Comparison of ENCODE assay signal across 1 cellular context in genomic region chr6:30821862-30822784, GRCh38.
TF ChIP-seq lines count a peak whose summit lies in the region.

No MANE protein-coding gene starts in this region.

TF ChIP-seq in K562, 482 proteins besides CTCF, POLR2A, EP300 and RAD21 (continued from another document and continues in another):
- TF ChIP-seq FOSL1 (tag; conservative IDR thresholded peaks at IDR 0.05) (peak; percentile 48; the same call in 1 of the 2 replicates), MAFF (IDR thresholded peaks at IDR 0.05; ENCODE audit: low read length) (no peak), SIN3B (IDR thresholded peaks at IDR 0.05; ENCODE audit: low read depth) (no peak), C11orf30 (IDR thresholded peaks at IDR 0.05; ENCODE audit: low read depth) (peak; percentile 58; the same call in 1 of the 2 replicates), TAL1 (IDR thresholded peaks at IDR 0.05) (0 out of 2 replicates have a peak, but pooled peaks have one; percentile 2), NKRF (IDR thresholded peaks at IDR 0.05; ENCODE audit: borderline replicate concordance) (no peak), NELFE (IDR thresholded peaks at IDR 0.05; ENCODE audit: insufficient read depth, insufficient read length) (no peak), HNRNPK (IDR thresholded peaks at IDR 0.05; ENCODE audit: low read depth, low read length, poor library complexity, severe bottlenecking) (no peak), ZNF324 (CRISPR knock-in tag; IDR thresholded peaks at IDR 0.05) (no peak), CHD2 (IDR thresholded peaks at IDR 0.05; ENCODE audit: low read depth, low read length) (no peak), ZNF165 (CRISPR knock-in tag; IDR thresholded peaks at IDR 0.05; ENCODE audit: borderline replicate concordance) (no peak), NFYB (IDR thresholded peaks at IDR 0.05; ENCODE audit: extremely low read depth, insufficient read length) (no peak), ZKSCAN3 (CRISPR knock-in tag; IDR thresholded peaks at IDR 0.05) (no peak), GATAD2A (IDR thresholded peaks at IDR 0.05) (peak; percentile 55; the same call in 1 of the 2 replicates), BRD9 (IDR thresholded peaks at IDR 0.05; ENCODE audit: low read depth, partially characterized antibody) (peak; percentile 60), FOXP1 (CRISPR knock-in tag; IDR thresholded peaks at IDR 0.05) (no peak), JUND (IDR thresholded peaks at IDR 0.05; ENCODE audit: borderline replicate concordance, low read depth, low read length) (peak; percentile 16; the same call in 1 of the 2 replicates), JUND (tag; IDR thresholded peaks at IDR 0.05; ENCODE audit: borderline replicate concordance, low read depth, low read length) (peak; percentile 42; the same call in 2 of the 3 replicates), SPI1 (IDR thresholded peaks at IDR 0.05; ENCODE audit: borderline replicate concordance, low read depth, low read length) (no peak), CXXC5 (CRISPR knock-in tag; IDR thresholded peaks at IDR 0.05) (peak; percentile 28; the same call in 1 of the 2 replicates), NFATC3 (IDR thresholded peaks at IDR 0.05) (0 out of 2 replicates have a peak, but pooled peaks have one; percentile 24), ATF1 (CRISPR knock-in tag; IDR thresholded peaks at IDR 0.05) (no peak), ATF1 (tag; IDR thresholded peaks at IDR 0.05) (0 out of 2 replicates have a peak, but pooled peaks have one; percentile 18), MYC (IDR thresholded peaks at IDR 0.05; ENCODE audit: low read depth, low read length) (no peak), MYC (CRISPR knock-in tag; IDR thresholded peaks at IDR 0.05; ENCODE audit: borderline replicate concordance, low read depth) (no peak), ZNF395 (CRISPR knock-in tag; IDR thresholded peaks at IDR 0.05) (no peak), EP400 (IDR thresholded peaks at IDR 0.05) (peak; percentile 22; the same call in 1 of the 2 replicates), PBX2 (CRISPR knock-in tag; IDR thresholded peaks at IDR 0.05; ENCODE audit: low read depth) (no peak), PBX2 (tag; conservative IDR thresholded peaks at IDR 0.05; ENCODE audit: low read depth) (0 out of 2 replicates have a peak, but pooled peaks have one; percentile 17), FOXA3 (CRISPR knock-in tag; conservative IDR thresholded peaks at IDR 0.05 in 1 of 2, IDR thresholded peaks at IDR 0.05 in 1 of 2) (peak in 1 of 2 experiments; percentile 67; a peak in 1 of 4 replicates), NFE2 (IDR thresholded peaks at IDR 0.05; ENCODE audit: low read depth) (no peak), ESRRA (IDR thresholded peaks at IDR 0.05; ENCODE audit: borderline replicate concordance, low read depth) (no peak)
- TF ChIP-seq, protein P1, sequence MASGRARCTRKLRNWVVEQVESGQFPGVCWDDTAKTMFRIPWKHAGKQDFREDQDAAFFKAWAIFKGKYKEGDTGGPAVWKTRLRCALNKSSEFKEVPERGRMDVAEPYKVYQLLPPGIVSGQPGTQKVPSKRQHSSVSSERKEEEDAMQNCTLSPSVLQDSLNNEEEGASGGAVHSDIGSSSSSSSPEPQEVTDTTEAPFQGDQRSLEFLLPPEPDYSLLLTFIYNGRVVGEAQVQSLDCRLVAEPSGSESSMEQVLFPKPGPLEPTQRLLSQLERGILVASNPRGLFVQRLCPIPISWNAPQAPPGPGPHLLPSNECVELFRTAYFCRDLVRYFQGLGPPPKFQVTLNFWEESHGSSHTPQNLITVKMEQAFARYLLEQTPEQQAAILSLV (tag; IDR thresholded peaks at IDR 0.05): no peak
- TF ChIP-seq, protein P2, sequence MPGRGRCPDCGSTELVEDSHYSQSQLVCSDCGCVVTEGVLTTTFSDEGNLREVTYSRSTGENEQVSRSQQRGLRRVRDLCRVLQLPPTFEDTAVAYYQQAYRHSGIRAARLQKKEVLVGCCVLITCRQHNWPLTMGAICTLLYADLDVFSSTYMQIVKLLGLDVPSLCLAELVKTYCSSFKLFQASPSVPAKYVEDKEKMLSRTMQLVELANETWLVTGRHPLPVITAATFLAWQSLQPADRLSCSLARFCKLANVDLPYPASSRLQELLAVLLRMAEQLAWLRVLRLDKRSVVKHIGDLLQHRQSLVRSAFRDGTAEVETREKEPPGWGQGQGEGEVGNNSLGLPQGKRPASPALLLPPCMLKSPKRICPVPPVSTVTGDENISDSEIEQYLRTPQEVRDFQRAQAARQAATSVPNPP (IDR thresholded peaks at IDR 0.05; ENCODE audit: borderline replicate concordance, insufficient read depth, insufficient read length): no peak
- TF ChIP-seq, protein P3, sequence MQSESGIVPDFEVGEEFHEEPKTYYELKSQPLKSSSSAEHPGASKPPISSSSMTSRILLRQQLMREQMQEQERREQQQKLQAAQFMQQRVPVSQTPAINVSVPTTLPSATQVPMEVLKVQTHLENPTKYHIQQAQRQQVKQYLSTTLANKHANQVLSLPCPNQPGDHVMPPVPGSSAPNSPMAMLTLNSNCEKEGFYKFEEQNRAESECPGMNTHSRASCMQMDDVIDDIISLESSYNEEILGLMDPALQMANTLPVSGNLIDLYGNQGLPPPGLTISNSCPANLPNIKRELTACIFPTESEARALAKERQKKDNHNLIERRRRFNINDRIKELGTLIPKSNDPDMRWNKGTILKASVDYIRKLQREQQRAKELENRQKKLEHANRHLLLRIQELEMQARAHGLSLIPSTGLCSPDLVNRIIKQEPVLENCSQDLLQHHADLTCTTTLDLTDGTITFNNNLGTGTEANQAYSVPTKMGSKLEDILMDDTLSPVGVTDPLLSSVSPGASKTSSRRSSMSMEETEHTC (IDR thresholded peaks at IDR 0.05): no peak
- TF ChIP-seq, protein P4, sequence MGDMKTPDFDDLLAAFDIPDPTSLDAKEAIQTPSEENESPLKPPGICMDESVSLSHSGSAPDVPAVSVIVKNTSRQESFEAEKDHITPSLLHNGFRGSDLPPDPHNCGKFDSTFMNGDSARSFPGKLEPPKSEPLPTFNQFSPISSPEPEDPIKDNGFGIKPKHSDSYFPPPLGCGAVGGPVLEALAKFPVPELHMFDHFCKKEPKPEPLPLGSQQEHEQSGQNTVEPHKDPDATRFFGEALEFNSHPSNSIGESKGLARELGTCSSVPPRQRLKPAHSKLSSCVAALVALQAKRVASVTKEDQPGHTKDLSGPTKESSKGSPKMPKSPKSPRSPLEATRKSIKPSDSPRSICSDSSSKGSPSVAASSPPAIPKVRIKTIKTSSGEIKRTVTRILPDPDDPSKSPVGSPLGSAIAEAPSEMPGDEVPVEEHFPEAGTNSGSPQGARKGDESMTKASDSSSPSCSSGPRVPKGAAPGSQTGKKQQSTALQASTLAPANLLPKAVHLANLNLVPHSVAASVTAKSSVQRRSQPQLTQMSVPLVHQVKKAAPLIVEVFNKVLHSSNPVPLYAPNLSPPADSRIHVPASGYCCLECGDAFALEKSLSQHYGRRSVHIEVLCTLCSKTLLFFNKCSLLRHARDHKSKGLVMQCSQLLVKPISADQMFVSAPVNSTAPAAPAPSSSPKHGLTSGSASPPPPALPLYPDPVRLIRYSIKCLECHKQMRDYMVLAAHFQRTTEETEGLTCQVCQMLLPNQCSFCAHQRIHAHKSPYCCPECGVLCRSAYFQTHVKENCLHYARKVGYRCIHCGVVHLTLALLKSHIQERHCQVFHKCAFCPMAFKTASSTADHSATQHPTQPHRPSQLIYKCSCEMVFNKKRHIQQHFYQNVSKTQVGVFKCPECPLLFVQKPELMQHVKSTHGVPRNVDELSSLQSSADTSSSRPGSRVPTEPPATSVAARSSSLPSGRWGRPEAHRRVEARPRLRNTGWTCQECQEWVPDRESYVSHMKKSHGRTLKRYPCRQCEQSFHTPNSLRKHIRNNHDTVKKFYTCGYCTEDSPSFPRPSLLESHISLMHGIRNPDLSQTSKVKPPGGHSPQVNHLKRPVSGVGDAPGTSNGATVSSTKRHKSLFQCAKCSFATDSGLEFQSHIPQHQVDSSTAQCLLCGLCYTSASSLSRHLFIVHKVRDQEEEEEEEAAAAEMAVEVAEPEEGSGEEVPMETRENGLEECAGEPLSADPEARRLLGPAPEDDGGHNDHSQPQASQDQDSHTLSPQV (IDR thresholded peaks at IDR 0.05): peak; percentile 74; the same call in 1 of the 2 replicates
- TF ChIP-seq, protein P5, sequence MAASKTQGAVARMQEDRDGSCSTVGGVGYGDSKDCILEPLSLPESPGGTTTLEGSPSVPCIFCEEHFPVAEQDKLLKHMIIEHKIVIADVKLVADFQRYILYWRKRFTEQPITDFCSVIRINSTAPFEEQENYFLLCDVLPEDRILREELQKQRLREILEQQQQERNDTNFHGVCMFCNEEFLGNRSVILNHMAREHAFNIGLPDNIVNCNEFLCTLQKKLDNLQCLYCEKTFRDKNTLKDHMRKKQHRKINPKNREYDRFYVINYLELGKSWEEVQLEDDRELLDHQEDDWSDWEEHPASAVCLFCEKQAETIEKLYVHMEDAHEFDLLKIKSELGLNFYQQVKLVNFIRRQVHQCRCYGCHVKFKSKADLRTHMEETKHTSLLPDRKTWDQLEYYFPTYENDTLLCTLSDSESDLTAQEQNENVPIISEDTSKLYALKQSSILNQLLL (CRISPR knock-in tag; IDR thresholded peaks at IDR 0.05; ENCODE audit: borderline replicate concordance): no peak
- TF ChIP-seq, protein P6, sequence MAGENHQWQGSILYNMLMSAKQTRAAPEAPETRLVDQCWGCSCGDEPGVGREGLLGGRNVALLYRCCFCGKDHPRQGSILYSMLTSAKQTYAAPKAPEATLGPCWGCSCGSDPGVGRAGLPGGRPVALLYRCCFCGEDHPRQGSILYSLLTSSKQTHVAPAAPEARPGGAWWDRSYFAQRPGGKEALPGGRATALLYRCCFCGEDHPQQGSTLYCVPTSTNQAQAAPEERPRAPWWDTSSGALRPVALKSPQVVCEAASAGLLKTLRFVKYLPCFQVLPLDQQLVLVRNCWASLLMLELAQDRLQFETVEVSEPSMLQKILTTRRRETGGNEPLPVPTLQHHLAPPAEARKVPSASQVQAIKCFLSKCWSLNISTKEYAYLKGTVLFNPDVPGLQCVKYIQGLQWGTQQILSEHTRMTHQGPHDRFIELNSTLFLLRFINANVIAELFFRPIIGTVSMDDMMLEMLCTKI (IDR thresholded peaks at IDR 0.05; ENCODE audit: partially characterized antibody): no peak
- TF ChIP-seq, protein P7, sequence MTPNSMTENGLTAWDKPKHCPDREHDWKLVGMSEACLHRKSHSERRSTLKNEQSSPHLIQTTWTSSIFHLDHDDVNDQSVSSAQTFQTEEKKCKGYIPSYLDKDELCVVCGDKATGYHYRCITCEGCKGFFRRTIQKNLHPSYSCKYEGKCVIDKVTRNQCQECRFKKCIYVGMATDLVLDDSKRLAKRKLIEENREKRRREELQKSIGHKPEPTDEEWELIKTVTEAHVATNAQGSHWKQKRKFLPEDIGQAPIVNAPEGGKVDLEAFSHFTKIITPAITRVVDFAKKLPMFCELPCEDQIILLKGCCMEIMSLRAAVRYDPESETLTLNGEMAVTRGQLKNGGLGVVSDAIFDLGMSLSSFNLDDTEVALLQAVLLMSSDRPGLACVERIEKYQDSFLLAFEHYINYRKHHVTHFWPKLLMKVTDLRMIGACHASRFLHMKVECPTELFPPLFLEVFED (CRISPR knock-in tag; conservative IDR thresholded peaks at IDR 0.05): 0 out of 2 replicates have a peak, but pooled peaks have one; percentile 16
